ENCODE assay signal across 27 cellular contexts in the genomic region with DNA sequence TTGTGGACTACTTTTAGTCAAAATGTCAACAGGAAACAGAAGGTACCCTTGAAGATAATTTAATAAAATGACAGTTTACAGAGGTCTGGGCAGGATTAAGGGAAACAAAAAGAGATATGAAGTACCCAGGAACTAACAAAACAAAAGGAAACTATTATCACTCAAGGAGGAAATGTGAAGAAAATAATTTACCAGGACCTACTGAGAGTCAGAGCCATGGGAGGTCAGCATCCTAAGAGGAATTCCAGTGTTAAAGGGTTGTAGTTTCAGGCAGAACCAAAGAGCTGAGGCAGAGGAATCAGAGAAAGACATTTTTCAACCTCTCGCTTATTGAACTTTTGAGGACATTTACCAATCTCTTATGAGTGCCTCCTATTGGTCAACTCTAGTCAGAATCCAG.
DNase-seq lines count a peak whose midpoint lies in the region; ATAC-seq and FAIRE-seq lines count a peak whose summit lies in the region.
"Had no signal": no experiment of that assay in that cellular context is flagged by ENCODE, and none has a peak within 500 bp of the region (broad histone marks: within the 10 kb centered on the region; RNA-seq: fewer than 3 reads in every experiment).

No MANE protein-coding gene starts in this region.

- no peak overlapping the region for H2BK15ac ChIP-seq in mesenchymal stem cell (ENCODE audit: low read depth, poor library complexity, severe bottlenecking)

- WGBS in mesenchymal stem cell, result 100% methylated on average over 1 of the region's 1 CpG

- H4K91ac ChIP-seq in mesenchymal stem cell (ENCODE audit: low read length), result no peak overlapping the region

- H3K27me3 ChIP-seq in mesenchymal stem cell (ENCODE audit: control insufficient read depth in 1 of 2, insufficient read depth in 1 of 2, low read length in 2 of 2), result no peaks in the 10 kb centered on the region
- H3K27me3 ChIP-seq: gastroesophageal sphincter, hepatocyte had no signal

- no peak overlapping the region for H3K14ac ChIP-seq in mesenchymal stem cell (ENCODE audit: low read length in 2 of 2)

- FAIRE-seq in RCC 7860 (lab: Jason Lieb, UNC), result peak; percentile 75
- FAIRE-seq: GM19239 had no signal

- H2BK120ac ChIP-seq in mesenchymal stem cell (ENCODE audit: low read depth, low read length), result no peak overlapping the region

- H3K9ac ChIP-seq in mesenchymal stem cell (ENCODE audit: low read length), result no peak overlapping the region

- no peaks in the 10 kb centered on the region for H3K4me1 ChIP-seq in mesenchymal stem cell (ENCODE audit: control insufficient read depth, insufficient read depth, low read depth, low read length)
- H3K4me1 ChIP-seq: gastroesophageal sphincter had no signal

- H3K4me2 ChIP-seq in mesenchymal stem cell (ENCODE audit: low read length, poor library complexity, severe bottlenecking), result peak overlapping the region; percentile 11
- H3K4me2 ChIP-seq: hepatocyte had no signal

- no peak overlapping the region for H4K8ac ChIP-seq in mesenchymal stem cell (ENCODE audit: low read length)

- H3K4ac ChIP-seq in mesenchymal stem cell (ENCODE audit: low read depth in 1 of 2, low read length in 2 of 2), result no peak overlapping the region

- no peak overlapping the region for H3K4me3 ChIP-seq in mesenchymal stem cell (ENCODE audit: insufficient read depth in 1 of 2, low read depth in 1 of 2, low read length in 2 of 2)
- H3K4me3 ChIP-seq: gastroesophageal sphincter, hepatocyte, lung, mucosa of descending colon had no signal

- H2BK12ac ChIP-seq in mesenchymal stem cell (ENCODE audit: low read length in 2 of 2), result no peak overlapping the region

- ATAC-seq in HG03039 (IDR thresholded peaks at IDR 0.05; ENCODE audit: unreplicated experiment), result no peak
- ATAC-seq: activated naive CD4-positive, alpha-beta T cell treated with anti-CD3 and anti-CD28 coated beads, Interleukin-2, amount 50 U/mL, for 72 hours; gastroesophageal sphincter; mucosa of descending colon; natural killer cell treated with Interleukin-12 subunit alpha and Interleukin-12 subunit beta and Interleukin-15 and Interleukin-18, amount 100 ng/mL, for 72 hours had no signal

- peak overlapping the region; percentile 92 for H3K27ac ChIP-seq in mesenchymal stem cell (ENCODE audit: low read length, poor library complexity, severe bottlenecking)
- no peak overlapping the region for H3K27ac ChIP-seq in substantia nigra (ENCODE audit: low read depth, low read length, poor library complexity, severe bottlenecking)
- H3K27ac ChIP-seq: 22Rv1, gastroesophageal sphincter, hepatocyte had no signal

- DNase-seq in NCI-H1092 treated with DMSO at 0.1 percent for 48 hours (lab: John Stamatoyannopoulos, UW) (peak; percentile 52), NCI-H1092 (lab: John Stamatoyannopoulos, UW) (no peak), DMS53 treated with DMSO at 0.1 percent for 48 hours (lab: John Stamatoyannopoulos, UW; ENCODE audit: unreplicated experiment) (peak; percentile 47), RCC 7860 (ENCODE audit: low spot score) (peak; percentile 40), mesenchymal stem cell (no peak), substantia nigra (lab: John Stamatoyannopoulos, UW) (no peak), DMS153 treated with DMSO at 0.1 percent for 48 hours (lab: John Stamatoyannopoulos, UW; ENCODE audit: unreplicated experiment) (no peak)
- DNase-seq: activated CD4-positive, alpha-beta memory T cell treated with anti-CD3 and anti-CD28 coated beads, Interleukin-2, amount 10 ng/mL, durations not matched to agents 7 days and 5 days; activated effector memory CD4-positive, alpha-beta T cell treated with Interleukin-2 at 50 U/mL for 16 hours; aorta; GOT3; mucosa of descending colon; NCI-H1694; NCI-H2171; NCI-H510A; Right ventricle myocardium superior; stimulated activated CD4-positive, alpha-beta T cell treated with anti-CD3 and anti-CD28 coated beads, Interleukin-15, amount 100 ng/mL, for 24 hours; stimulated activated CD4-positive, alpha-beta T cell treated with anti-CD3 and anti-CD28 coated beads, Interleukin-4, amount 100 ng/mL, for 4 hours; trophoblast cell had no signal

- H3K23ac ChIP-seq in mesenchymal stem cell (ENCODE audit: low read length in 2 of 2), result no peak overlapping the region

- peak overlapping the region; percentile 43 for H2AK5ac ChIP-seq in mesenchymal stem cell (ENCODE audit: low read length, severe bottlenecking)

- H2BK5ac ChIP-seq in mesenchymal stem cell (ENCODE audit: low read depth, low read length, poor library complexity, severe bottlenecking), result peak overlapping the region; percentile 68

- no peaks in the 10 kb centered on the region for H3K79me1 ChIP-seq in mesenchymal stem cell (replicated peaks; ENCODE audit: low read length, poor library complexity, severe bottlenecking)

- no peak overlapping the region for H3K18ac ChIP-seq in mesenchymal stem cell (ENCODE audit: low read depth in 1 of 2, low read length in 2 of 2)

- H3K9me3 ChIP-seq in mesenchymal stem cell (ENCODE audit: control insufficient read depth, low read length), result no peaks in the 10 kb centered on the region
- H3K9me3 ChIP-seq: gastroesophageal sphincter, mucosa of descending colon had no signal

- no peaks in the 10 kb centered on the region for H3K36me3 ChIP-seq in mesenchymal stem cell (ENCODE audit: control insufficient read depth in 1 of 2, insufficient read depth in 2 of 2, low read depth in 1 of 2, low read length in 2 of 2)
- H3K36me3 ChIP-seq: gastroesophageal sphincter had no signal

- H2AFZ ChIP-seq in mesenchymal stem cell (ENCODE audit: low read depth, low read length), result no peak overlapping the region
- H2AFZ ChIP-seq: hepatocyte had no signal

Comparison
In these comparisons a context has a peak if more than half of its experiments do, and no peak if none do; other contexts are left out.
1. DNase-seq: peak in NCI-H1092 treated with DMSO at 0.1 percent for 48 hours (single experiment), DMS53 treated with DMSO at 0.1 percent for 48 hours (single experiment) and RCC 7860 (single experiment); none in NCI-H1092 (single experiment), mesenchymal stem cell (single experiment), substantia nigra (0 of 49) and DMS153 treated with DMSO at 0.1 percent for 48 hours (single experiment).